Comparison of ENCODE assay signal across 2 cellular contexts in the genomic region with DNA sequence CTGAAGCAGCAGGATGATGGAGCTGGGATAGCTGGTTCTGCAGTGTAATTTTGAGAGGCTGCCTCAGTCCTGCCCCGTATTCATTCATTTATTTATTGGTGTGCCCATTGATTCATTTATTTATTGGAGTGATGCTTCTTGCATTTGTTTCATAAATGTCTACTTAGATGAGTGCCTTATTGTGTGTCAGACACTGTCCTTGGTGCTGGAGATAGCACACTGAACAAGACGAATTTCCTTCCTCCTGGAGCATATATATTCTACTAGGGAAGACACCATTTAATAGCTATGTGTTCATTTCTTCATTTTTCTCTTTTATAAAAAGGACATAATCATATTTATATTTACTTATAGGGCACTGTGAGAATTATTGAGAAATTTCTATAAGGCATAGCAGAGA.
A peak's percentile ranks its signal among the peaks of the same experiment; 100 is the strongest.
TF ChIP-seq lines count a peak whose summit lies in the region.

No MANE protein-coding gene starts in this region.

TF ChIP-seq in A549, 52 proteins besides CTCF, POLR2A, EP300 and RAD21 (continued from another document):
- TF ChIP-seq, protein P1, sequence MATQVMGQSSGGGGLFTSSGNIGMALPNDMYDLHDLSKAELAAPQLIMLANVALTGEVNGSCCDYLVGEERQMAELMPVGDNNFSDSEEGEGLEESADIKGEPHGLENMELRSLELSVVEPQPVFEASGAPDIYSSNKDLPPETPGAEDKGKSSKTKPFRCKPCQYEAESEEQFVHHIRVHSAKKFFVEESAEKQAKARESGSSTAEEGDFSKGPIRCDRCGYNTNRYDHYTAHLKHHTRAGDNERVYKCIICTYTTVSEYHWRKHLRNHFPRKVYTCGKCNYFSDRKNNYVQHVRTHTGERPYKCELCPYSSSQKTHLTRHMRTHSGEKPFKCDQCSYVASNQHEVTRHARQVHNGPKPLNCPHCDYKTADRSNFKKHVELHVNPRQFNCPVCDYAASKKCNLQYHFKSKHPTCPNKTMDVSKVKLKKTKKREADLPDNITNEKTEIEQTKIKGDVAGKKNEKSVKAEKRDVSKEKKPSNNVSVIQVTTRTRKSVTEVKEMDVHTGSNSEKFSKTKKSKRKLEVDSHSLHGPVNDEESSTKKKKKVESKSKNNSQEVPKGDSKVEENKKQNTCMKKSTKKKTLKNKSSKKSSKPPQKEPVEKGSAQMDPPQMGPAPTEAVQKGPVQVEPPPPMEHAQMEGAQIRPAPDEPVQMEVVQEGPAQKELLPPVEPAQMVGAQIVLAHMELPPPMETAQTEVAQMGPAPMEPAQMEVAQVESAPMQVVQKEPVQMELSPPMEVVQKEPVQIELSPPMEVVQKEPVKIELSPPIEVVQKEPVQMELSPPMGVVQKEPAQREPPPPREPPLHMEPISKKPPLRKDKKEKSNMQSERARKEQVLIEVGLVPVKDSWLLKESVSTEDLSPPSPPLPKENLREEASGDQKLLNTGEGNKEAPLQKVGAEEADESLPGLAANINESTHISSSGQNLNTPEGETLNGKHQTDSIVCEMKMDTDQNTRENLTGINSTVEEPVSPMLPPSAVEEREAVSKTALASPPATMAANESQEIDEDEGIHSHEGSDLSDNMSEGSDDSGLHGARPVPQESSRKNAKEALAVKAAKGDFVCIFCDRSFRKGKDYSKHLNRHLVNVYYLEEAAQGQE (IDR thresholded peaks at IDR 0.05): peak; percentile 85
- TF ChIP-seq, protein P2, sequence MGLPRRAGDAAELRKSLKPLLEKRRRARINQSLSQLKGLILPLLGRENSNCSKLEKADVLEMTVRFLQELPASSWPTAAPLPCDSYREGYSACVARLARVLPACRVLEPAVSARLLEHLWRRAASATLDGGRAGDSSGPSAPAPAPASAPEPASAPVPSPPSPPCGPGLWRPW (IDR thresholded peaks at IDR 0.05): no peak
- TF ChIP-seq EHF (CRISPR knock-in tag; IDR thresholded peaks at IDR 0.05): no peak
- TF ChIP-seq SREBF2 (IDR thresholded peaks at IDR 0.05): no peak
- no peak for TF ChIP-seq RNF2 (IDR thresholded peaks at IDR 0.05; ENCODE audit: borderline replicate concordance, low read depth)
- TF ChIP-seq, protein P3, sequence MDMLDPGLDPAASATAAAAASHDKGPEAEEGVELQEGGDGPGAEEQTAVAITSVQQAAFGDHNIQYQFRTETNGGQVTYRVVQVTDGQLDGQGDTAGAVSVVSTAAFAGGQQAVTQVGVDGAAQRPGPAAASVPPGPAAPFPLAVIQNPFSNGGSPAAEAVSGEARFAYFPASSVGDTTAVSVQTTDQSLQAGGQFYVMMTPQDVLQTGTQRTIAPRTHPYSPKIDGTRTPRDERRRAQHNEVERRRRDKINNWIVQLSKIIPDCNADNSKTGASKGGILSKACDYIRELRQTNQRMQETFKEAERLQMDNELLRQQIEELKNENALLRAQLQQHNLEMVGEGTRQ (IDR thresholded peaks at IDR 0.05): no peak
- TF ChIP-seq POLR2AphosphoS2 (conservative IDR thresholded peaks at IDR 0.05; ENCODE audit: low read length): no peak
- no peak for TF ChIP-seq RFX5 (IDR thresholded peaks at IDR 0.05)
- no peak for TF ChIP-seq JUN (IDR thresholded peaks at IDR 0.05)
- TF ChIP-seq, protein P4, sequence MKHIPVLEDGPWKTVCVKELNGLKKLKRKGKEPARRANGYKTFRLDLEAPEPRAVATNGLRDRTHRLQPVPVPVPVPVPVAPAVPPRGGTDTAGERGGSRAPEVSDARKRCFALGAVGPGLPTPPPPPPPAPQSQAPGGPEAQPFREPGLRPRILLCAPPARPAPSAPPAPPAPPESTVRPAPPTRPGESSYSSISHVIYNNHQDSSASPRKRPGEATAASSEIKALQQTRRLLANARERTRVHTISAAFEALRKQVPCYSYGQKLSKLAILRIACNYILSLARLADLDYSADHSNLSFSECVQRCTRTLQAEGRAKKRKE (CRISPR knock-in tag; IDR thresholded peaks at IDR 0.05; ENCODE audit: low read depth): no peak
- TF ChIP-seq, protein P5, sequence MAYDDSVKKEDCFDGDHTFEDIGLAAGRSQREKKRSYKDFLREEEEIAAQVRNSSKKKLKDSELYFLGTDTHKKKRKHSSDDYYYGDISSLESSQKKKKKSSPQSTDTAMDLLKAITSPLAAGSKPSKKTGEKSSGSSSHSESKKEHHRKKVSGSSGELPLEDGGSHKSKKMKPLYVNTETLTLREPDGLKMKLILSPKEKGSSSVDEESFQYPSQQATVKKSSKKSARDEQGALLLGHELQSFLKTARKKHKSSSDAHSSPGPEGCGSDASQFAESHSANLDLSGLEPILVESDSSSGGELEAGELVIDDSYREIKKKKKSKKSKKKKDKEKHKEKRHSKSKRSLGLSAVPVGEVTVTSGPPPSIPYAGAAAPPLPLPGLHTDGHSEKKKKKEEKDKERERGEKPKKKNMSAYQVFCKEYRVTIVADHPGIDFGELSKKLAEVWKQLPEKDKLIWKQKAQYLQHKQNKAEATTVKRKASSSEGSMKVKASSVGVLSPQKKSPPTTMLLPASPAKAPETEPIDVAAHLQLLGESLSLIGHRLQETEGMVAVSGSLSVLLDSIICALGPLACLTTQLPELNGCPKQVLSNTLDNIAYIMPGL (CRISPR knock-in tag; IDR thresholded peaks at IDR 0.05; ENCODE audit: borderline replicate concordance): no peak

TF ChIP-seq in IMR-90, 13 proteins besides CTCF, POLR2A, EP300 and RAD21 (continued from another document):
- TF ChIP-seq SMC3 (IDR thresholded peaks at IDR 0.05; ENCODE audit: low read depth, low read length): no peak
- no peak for TF ChIP-seq NFE2L2 (IDR thresholded peaks at IDR 0.05; ENCODE audit: low read depth, low read length)
- TF ChIP-seq CHD1 (IDR thresholded peaks at IDR 0.05; ENCODE audit: low read depth, low read length): no peak
TF ChIP-seq in IMR-90: peak in this region for 0.
